In genomic region chr3:47950453-47950852, GRCh38 we compare ENCODE assay signal across 22 cellular contexts.
DNase-seq lines count a peak whose midpoint lies in the region; ATAC-seq, FAIRE-seq and TF ChIP-seq lines count a peak whose summit lies in the region.
"Had no signal": no experiment of that assay in that cellular context is flagged by ENCODE, and none has a peak within 500 bp of the region (broad histone marks: within the 10 kb centered on the region; RNA-seq: fewer than 3 reads in every experiment).

No MANE protein-coding gene starts in this region.

- no peak for TF ChIP-seq CTCF in HepG2 (CRISPR knock-in tag; IDR thresholded peaks at IDR 0.05)
- TF ChIP-seq CTCF in right lobe of liver (IDR thresholded peaks at IDR 0.05) = no peak
- TF ChIP-seq CTCF in OCI-LY3 (IDR thresholded peaks at IDR 0.05; ENCODE audit: low read depth, low read length) = no peak

- H3K9ac ChIP-seq in HepG2 (ENCODE audit: insufficient read depth, low read depth, low read length) (peak overlapping the region; percentile 17; the same call in 1 of the 2 replicates), OCI-LY3 (ENCODE audit: low read length) (peak overlapping the region; percentile 36)

- DNase-seq in HepG2 (ENCODE audit: low spot score) = no peak
- no peak for DNase-seq in right lobe of liver
- DNase-seq in NCI-H1436 (lab: John Stamatoyannopoulos, UW) = no peak
- no peak for DNase-seq in activated gamma-delta T cell treated with Interleukin-2 at 50 U/mL for 16 hours
- no peak for DNase-seq in OCI-M2 (lab: John Stamatoyannopoulos, UW; ENCODE audit: unreplicated experiment)
- no peak for DNase-seq in stimulated activated CD4-positive, alpha-beta T cell treated with anti-CD3 and anti-CD28 coated beads, Interleukin-12 subunit alpha, Interleukin-12 subunit beta, amount 100 ng/mL, for 4 hours
- DNase-seq: CD4-positive, alpha-beta memory T cell; DMS79; MV-4-11; NCI-H1436 treated with DMSO at 0.1 percent for 48 hours; NCI-H2029 treated with DMSO at 0.1 percent for 48 hours; NCI-H2171 treated with DMSO at 0.1 percent for 48 hours; NCI-H446 treated with DMSO at 0.1 percent for 48 hours; NCI-H774; PC-9; SW 1271 had no signal

- H3K27ac ChIP-seq in HepG2 (ENCODE audit: extremely low read length, insufficient read depth, low read length) (peak overlapping the region; percentile 63), right lobe of liver (no peak overlapping the region), OCI-LY3 (ENCODE audit: low read length) (peak overlapping the region; percentile 73)
- H3K27ac ChIP-seq: 22Rv1, PC-9 had no signal

- H3K4me3 ChIP-seq in HepG2 (replicated peaks in 1 of 3; ENCODE audit: insufficient read depth in 1 of 3, low read depth in 2 of 3, low read length in 3 of 3) = peak overlapping the region in 1 of 3 experiments; percentile 6; a peak in 1 of 6 replicates
- H3K4me3 ChIP-seq in right lobe of liver = no peak overlapping the region
- peak overlapping the region; percentile 67 for H3K4me3 ChIP-seq in OCI-LY3 (ENCODE audit: low read length)
- H3K4me3 ChIP-seq: GM23338, K562, PC-9 had no signal

- TF ChIP-seq POLR2A in HepG2 (IDR thresholded peaks at IDR 0.05; ENCODE audit: insufficient read depth in 1 of 2, low read depth in 2 of 2, low read length in 2 of 2) (no peak), right lobe of liver (IDR thresholded peaks at IDR 0.05) (no peak)

- 62% methylated on average over 4 of the region's 4 CpGs for WGBS in HepG2 (ENCODE audit: low lambda C conversion rate)
- WGBS in right lobe of liver (ENCODE audit: insufficient coverage, low coverage, low lambda C conversion rate, missing lambda C conversion rate) = 77% methylated on average over 4 of the region's 4 CpGs

- H3K4me2 ChIP-seq in HepG2 (ENCODE audit: low read depth, low read length) = peak overlapping the region; percentile 65
- H3K4me2 ChIP-seq in OCI-LY3 (ENCODE audit: low read length) = peak overlapping the region; percentile 93
- H3K4me2 ChIP-seq: GM23338, PC-9 had no signal

- POLR2A ChIA-PET in HepG2 (lab: Yijun Ruan, JAX) = interaction anchor here (0.7 to 1.0 kb wide), 2 partner anchors 10 to 60 kb away, joined by 3 to 4 read pairs; no protein-coding TSS in a partner anchor

- no peak for TF ChIP-seq EP300 in HepG2 (IDR thresholded peaks at IDR 0.05; ENCODE audit: low read depth in 2 of 2, low read length in 2 of 2)
- TF ChIP-seq EP300 in HepG2 (CRISPR knock-in tag; IDR thresholded peaks at IDR 0.05; ENCODE audit: borderline replicate concordance) = no peak

- ATAC-seq in HepG2 (no peak), right lobe of liver (no peak), HG02759 (IDR thresholded peaks at IDR 0.05; ENCODE audit: unreplicated experiment) (peak; percentile 35)
- ATAC-seq: GM23338, K562 had no signal

- H4K20me1 ChIP-seq in HepG2 (ENCODE audit: insufficient read depth, low read length) (no peaks in the 10 kb centered on the region), OCI-LY3 (ENCODE audit: insufficient read depth, low read length) (peaks cover 1% of the 10 kb centered on the region; the same call in 1 of the 2 replicates)

- H3K27me3 ChIP-seq in HepG2 (ENCODE audit: control insufficient read depth in 1 of 2, insufficient read depth in 2 of 2, low read length in 2 of 2) (no peaks in the 10 kb centered on the region), right lobe of liver (no peaks in the 10 kb centered on the region), OCI-LY3 (ENCODE audit: low read depth, low read length) (no peaks in the 10 kb centered on the region)

- no peak overlapping the region for H2AFZ ChIP-seq in HepG2 (ENCODE audit: low read length)
- H2AFZ ChIP-seq in OCI-LY3 (ENCODE audit: low read depth, low read length) = peak overlapping the region; percentile 25; the same call in 1 of the 2 replicates
- H2AFZ ChIP-seq: GM23338, PC-9 had no signal

- in situ Hi-C loops in HepG2 (cut with HindIII; ENCODE audit: extremely low pct_ligation_motif_present, low pct_unique_long_range_greater_than_20kb) = no loop called here

- H3K4me1 ChIP-seq in HepG2 (ENCODE audit: insufficient read depth, low read length) (peaks cover 55% of the 10 kb centered on the region), right lobe of liver (peaks cover 0 to 9% (median 4%) of the 10 kb centered on the region in 4 donors), OCI-LY3 (ENCODE audit: low read length) (peaks cover 21% of the 10 kb centered on the region)

- H3K79me2 ChIP-seq in HepG2 (ENCODE audit: insufficient read depth, low read length) = peaks cover 11% of the 10 kb centered on the region
- peaks cover 4% of the 10 kb centered on the region; the same call in 1 of the 2 replicates for H3K79me2 ChIP-seq in OCI-LY3 (ENCODE audit: low read length)

- no peak for TF ChIP-seq RAD21 in HepG2 (CRISPR knock-in tag; IDR thresholded peaks at IDR 0.05)

- FAIRE-seq in HepG2 (lab: Jason Lieb, UNC) = no peak
- FAIRE-seq: GM12892 had no signal

- H3K36me3 ChIP-seq in HepG2 (replicated peaks in 1 of 2; ENCODE audit: control insufficient read depth in 1 of 2, insufficient read depth in 2 of 2, low read length in 2 of 2) = peaks cover 0 to 1% of the 10 kb centered on the region in 2 experiments; a peak in 2 of 5 replicates
- H3K36me3 ChIP-seq in right lobe of liver = no peaks in the 10 kb centered on the region
- H3K36me3 ChIP-seq in OCI-LY3 (replicated peaks; ENCODE audit: low read depth, low read length) = no peaks in the 10 kb centered on the region

- no TSS peak for BruUV-seq in HepG2 (replicated peaks; lab: Mats Ljungman, UMichigan)

- CTCF ChIA-PET in HepG2 (lab: Yijun Ruan, JAX; ENCODE audit: low intra/inter-chr PET ratio, low total read pairs) = no interaction called here

- no peaks in the 10 kb centered on the region for H3K9me3 ChIP-seq in HepG2 (ENCODE audit: low read length)
- H3K9me3 ChIP-seq in right lobe of liver = no peaks in the 10 kb centered on the region
- no peaks in the 10 kb centered on the region for H3K9me3 ChIP-seq in OCI-LY3 (ENCODE audit: insufficient read depth, low read length)

- intact Hi-C loops in HepG2 (cut with micrococcal nuclease; ENCODE audit: unreplicated experiment) (no loop called here), right lobe of liver (cut with DNase I) (no loop called here)

TF ChIP-seq in HepG2, 621 proteins besides CTCF, POLR2A, EP300 and RAD21:
- peak; percentile 8; the same call in 1 of the 2 replicates for TF ChIP-seq NCOR1 (IDR thresholded peaks at IDR 0.05; ENCODE audit: borderline replicate concordance, low read length)
- no peak for TF ChIP-seq ZNF329 (CRISPR knock-in tag; IDR thresholded peaks at IDR 0.05; ENCODE audit: low read depth)
- TF ChIP-seq THAP7 (CRISPR knock-in tag; IDR thresholded peaks at IDR 0.05) = no peak
- TF ChIP-seq SP140L (CRISPR knock-in tag; IDR thresholded peaks at IDR 0.05; ENCODE audit: borderline replicate concordance) = no peak
- no peak for TF ChIP-seq HDAC2 (CRISPR knock-in tag; IDR thresholded peaks at IDR 0.05)
- TF ChIP-seq IKZF1 (IDR thresholded peaks at IDR 0.05) = no peak

Comparison
In these comparisons a context has a peak if more than half of its experiments do, and no peak if none do; other contexts are left out.
1. H3K27ac ChIP-seq: peak in HepG2 (single experiment) and OCI-LY3 (single experiment); none in right lobe of liver (0 of 3).